11 cellular contexts compared by ENCODE assay signal in the genomic region with DNA sequence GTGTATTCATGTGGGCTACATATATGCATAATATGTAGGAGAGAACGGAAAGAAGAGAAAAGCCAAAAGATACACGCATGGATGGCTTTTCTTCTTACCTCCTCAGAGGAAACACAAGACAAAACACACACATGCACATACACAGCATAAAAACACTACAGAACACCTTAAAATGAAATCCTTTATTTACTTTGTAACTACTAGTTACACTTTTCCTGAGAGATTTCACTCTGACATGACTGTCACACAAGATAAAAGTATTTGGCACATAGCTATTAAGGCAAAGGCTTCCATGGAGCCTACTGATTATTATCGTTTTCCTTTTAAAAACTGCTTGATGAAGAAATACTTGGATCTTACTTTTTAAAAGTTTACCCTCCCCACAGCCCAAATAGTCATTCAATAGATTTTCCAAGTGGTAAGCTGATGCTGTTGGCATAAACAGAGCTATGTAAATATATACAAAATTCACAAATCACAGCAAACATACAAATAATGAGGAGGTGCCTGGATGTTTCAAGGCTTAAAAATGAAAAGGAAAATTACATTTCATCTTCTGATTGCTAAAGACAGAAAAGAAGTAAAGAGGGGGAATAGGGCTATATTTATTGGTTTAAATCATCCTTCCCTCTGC. TPM values are rescaled to one million over a fixed set of nuclear protein-coding genes. Genes with fewer than 3 reads are reported as not detected.
DNase-seq lines count a peak whose midpoint lies in the region; ATAC-seq, FAIRE-seq and TF ChIP-seq lines count a peak whose summit lies in the region.
"Had no signal": no experiment of that assay in that cellular context is flagged by ENCODE, and none has a peak within 500 bp of the region (broad histone marks: within the 10 kb centered on the region; RNA-seq: fewer than 3 reads in every experiment).

No MANE protein-coding gene starts in this region.

- H3K27ac Mint-ChIP-seq in CD4-positive, alpha-beta T cell, result peak overlapping the region; percentile 65
- peak overlapping the region; percentile 84 for H3K27ac Mint-ChIP-seq in T-helper 17 cell

- no peaks in the 10 kb centered on the region for H3K36me3 Mint-ChIP-seq in CD4-positive, alpha-beta T cell (ENCODE audit: low read depth)
- peaks cover 8% of the 10 kb centered on the region for H3K36me3 Mint-ChIP-seq in T-helper 17 cell (ENCODE audit: low read depth)

- intact Hi-C loops in CD4-positive, alpha-beta T cell (cut with DNase I, micrococcal nuclease), result loop anchor here (10.0 kb wide), 2 partner anchors 177 to 327 kb away; a partner anchor contains a TSS
- intact Hi-C loops in psoas muscle (cut with DNase I), result loop anchor here (5.0 to 10.0 kb wide), 3 partner anchors 107 to 357 kb away; a partner anchor contains a TSS
- intact Hi-C loops in head of caudate nucleus (cut with DNase I), result loop anchor here (5.0 kb wide), 1 partner anchor 44 kb away; no protein-coding TSS in a partner anchor

- no peaks in the 10 kb centered on the region for H3K9me3 ChIP-seq in CD4-positive, alpha-beta T cell (ENCODE audit: control insufficient read depth, low read length)
- no peaks in the 10 kb centered on the region for H3K9me3 ChIP-seq in T-helper 17 cell (ENCODE audit: control insufficient read depth, low read length, poor library complexity, severe bottlenecking)
- no peaks in the 10 kb centered on the region for H3K9me3 ChIP-seq in psoas muscle

- FAIRE-seq in HTR-8/SVneo (lab: Jason Lieb, UNC), result no peak

- 10 to 21% (median 15%) methylated on average over 3 of the region's 3 CpGs for WGBS in psoas muscle, 3 donors

- no peak for ATAC-seq in CD4-positive, alpha-beta T cell (ENCODE audit: poor library complexity)
- no peak for ATAC-seq in T-helper 17 cell
- ATAC-seq in psoas muscle, result no peak

- no peaks in the 10 kb centered on the region for H3K9me3 Mint-ChIP-seq in CD4-positive, alpha-beta T cell

- peak overlapping the region; percentile 64 for H3K4me3 Mint-ChIP-seq in CD4-positive, alpha-beta T cell
- H3K4me3 Mint-ChIP-seq in T-helper 17 cell, result peak overlapping the region; percentile 76

- peaks cover 38% of the 10 kb centered on the region for H3K27me3 ChIP-seq in CD4-positive, alpha-beta T cell (ENCODE audit: control insufficient read depth, insufficient read depth, low read length)
- H3K27me3 ChIP-seq in psoas muscle (ENCODE audit: insufficient read depth in 3 of 3, low read length in 2 of 3), result no peaks in the 10 kb centered on the region

- no peak overlapping the region for H3K27ac ChIP-seq in CD4-positive, alpha-beta T cell (ENCODE audit: low read depth, low read length)
- H3K27ac ChIP-seq in psoas muscle, result peak overlapping the region; percentile 96

- CTCF ChIA-PET in CD4-positive, alpha-beta T cell (lab: Charles Lee), result interaction anchor here (0.8 kb wide), 1 partner anchor 20 kb away, joined by 3 read pairs; no protein-coding TSS in a partner anchor

- POLR2A ChIA-PET in CD4-positive, alpha-beta T cell (lab: Charles Lee), result no interaction called here

- H3K4me1 Mint-ChIP-seq in CD4-positive, alpha-beta T cell (ENCODE audit: low read depth), result peaks cover 6% of the 10 kb centered on the region
- H3K4me1 Mint-ChIP-seq in T-helper 17 cell, result peaks cover 21% of the 10 kb centered on the region

- DNase-seq in CD4-positive, alpha-beta T cell, result no peak
- DNase-seq in T-helper 17 cell, result no peak
- DNase-seq in fibroblast of peridontal ligament (ENCODE audit: extremely low read depth), result peak; percentile 53
- DNase-seq in psoas muscle, result no peak
- no peak for DNase-seq in NCI-H1092 (lab: John Stamatoyannopoulos, UW)
- no peak for DNase-seq in HTR-8/SVneo (ENCODE audit: insufficient read length, low spot score)
- no peak for DNase-seq in head of caudate nucleus
- no peak for DNase-seq in cerebellum (ENCODE audit: low spot score)
- DNase-seq: DMS79 treated with DMSO at 0.1 percent for 48 hours; NCI-H2029; stimulated activated CD4-positive, alpha-beta T cell treated with anti-CD3 and anti-CD28 coated beads, Interleukin-2, amount 100 ng/mL, for 24 hours had no signal

- TF ChIP-seq CTCF in CD4-positive, alpha-beta T cell (IDR thresholded peaks at IDR 0.05), result no peak
- no peak for TF ChIP-seq CTCF in psoas muscle (IDR thresholded peaks at IDR 0.05)

- no peaks in the 10 kb centered on the region for H3K36me3 ChIP-seq in psoas muscle (ENCODE audit: insufficient read depth in 1 of 2, low read depth in 1 of 2)

- H3K4me1 ChIP-seq in psoas muscle, result peaks cover 55% of the 10 kb centered on the region

- peaks cover 72% of the 10 kb centered on the region for H3K27me3 Mint-ChIP-seq in CD4-positive, alpha-beta T cell
- peaks cover 75% of the 10 kb centered on the region for H3K27me3 Mint-ChIP-seq in T-helper 17 cell

- peak overlapping the region; percentile 89 for H3K4me3 ChIP-seq in psoas muscle

RNA-seq across cellular contexts. Expression of gene ZEB2, which starts 8.6 kb away (rescaled TPM):
- total RNA-seq in CD4-positive, alpha-beta T cell, result 10 to 100 TPM; 12.3 to 13.4 TPM
- total RNA-seq in T-helper 17 cell (10 to 100 TPM; 49.5 to 61.1 TPM), psoas muscle (10 to 100 TPM; 23.3 to 48.7 (median 37.9) TPM), cerebellum (107 TPM)
- polyA plus RNA-seq in psoas muscle, result 10 to 100 TPM; 11.6 to 18.1 (median 11.7) TPM
